ENCODE assay signal across 13 cellular contexts in genomic region chr2:5637051-5637450, GRCh38. TPM values are rescaled to one million over a fixed set of nuclear protein-coding genes. Genes with fewer than 3 reads are reported as not detected.
"Had no signal": no experiment of that assay in that cellular context is flagged by ENCODE, and none has a peak within 500 bp of the region (broad histone marks: within the 10 kb centered on the region; RNA-seq: fewer than 3 reads in every experiment).

No MANE protein-coding gene starts in this region.

RNA-seq across cellular contexts. Expression of gene SOX11, which starts 55.1 kb away (rescaled TPM):
- total RNA-seq: activated CD4-positive, alpha-beta memory T cell treated with anti-CD3 and anti-CD28 coated beads, Interleukin-2, amount 10 ng/mL, durations not matched to agents 7 days and 5 days; activated CD4-positive, alpha-beta T cell treated with anti-CD3 and anti-CD28 coated beads for 36 hours; activated CD4-positive, alpha-beta T cell treated with anti-CD3 and anti-CD28 coated beads, Interleukin-2, amount 10 ng/mL, durations not matched to agents 7 days and 5 days; activated CD8-positive, alpha-beta memory T cell treated with anti-CD3 and anti-CD28 coated beads, Interleukin-2, amount 10 ng/mL, durations not matched to agents 7 days and 5 days; activated CD8-positive, alpha-beta T cell treated with anti-CD3 and anti-CD28 coated beads, Interleukin-2, amount 10 ng/mL, durations not matched to agents 7 days and 5 days; activated naive CD8-positive, alpha-beta T cell treated with anti-CD3 and anti-CD28 coated beads, Interleukin-2, amount 10 ng/mL, durations not matched to agents 7 days and 5 days; activated T-helper 2 cell treated with anti-CD3 and anti-CD28 coated beads, Interferon-gamma antibody, Interleukin-2, Interleukin-4, amounts not matched to agents 10 μg/mL and 5 μg/mL and 100 μg/mL, durations not matched to agents 14 hours and 24 hours and 36 hours; ascending aorta; T-cell; T-helper 1 cell treated with Interleukin-12 subunit alpha and Interleukin-12 subunit beta and Interleukin-4 antibody, amounts not matched to agents 30 ng/mL and 1 ng/mL, for 36 hours; T-helper 17 cell; T-helper 2 cell treated with Interferon-gamma antibody and Interleukin-4, amounts not matched to agents 100 ng/mL and 5 ng/mL, for 36 hours had no signal
- polyA plus RNA-seq: adipose tissue had no signal
